In genomic region chr3:139353920-139354556, GRCh38 we compare ENCODE assay signal across 8 cellular contexts. TPM values are rescaled to one million over a fixed set of nuclear protein-coding genes. Genes with fewer than 3 reads are reported as not detected.
DNase-seq lines count a peak whose midpoint lies in the region; ATAC-seq, FAIRE-seq and TF ChIP-seq lines count a peak whose summit lies in the region.

No MANE protein-coding gene starts in this region.

- H3K9me3 ChIP-seq in Panc1 (ENCODE audit: control insufficient read depth, insufficient read depth, low read depth, low read length) (no peaks in the 10 kb centered on the region), neural progenitor cell (ENCODE audit: low read depth) (no peaks in the 10 kb centered on the region)

- no peaks in the 10 kb centered on the region for H3K9me3 Mint-ChIP-seq in neural progenitor cell
- no peaks in the 10 kb centered on the region for H3K9me3 Mint-ChIP-seq in naive thymus-derived CD8-positive, alpha-beta T cell

- H3K27me3 Mint-ChIP-seq in neural progenitor cell (ENCODE audit: insufficient read depth, low read depth), result peaks cover 2% of the 10 kb centered on the region
- no peaks in the 10 kb centered on the region for H3K27me3 Mint-ChIP-seq in naive thymus-derived CD8-positive, alpha-beta T cell

- TF ChIP-seq CTCF in D721Med (IDR thresholded peaks at IDR 0.05; ENCODE audit: insufficient read depth, missing control alignments) (peak; percentile 45), Panc1 (IDR thresholded peaks at IDR 0.05) (peak; percentile 91), neural progenitor cell (IDR thresholded peaks at IDR 0.05) (peak; percentile 72)

- BruUV-seq in Panc1 (replicated peaks; lab: Mats Ljungman, UMichigan), result no TSS peak

- CTCF ChIA-PET in Panc1 (lab: Charles Lee), result interaction anchor here (0.8 to 2.0 kb wide), 6 partner anchors 9 to 423 kb away, joined by 3 to 11 read pairs (median 4); no protein-coding TSS in a partner anchor

- DNase-seq in D721Med (ENCODE audit: insufficient read length, low spot score) (no peak), Panc1 (ENCODE audit: low read depth, low spot score) (peak; percentile 50), epithelial cell of prostate (ENCODE audit: low read depth, low spot score) (peak; percentile 5), neural progenitor cell (ENCODE audit: low spot score) (peak; percentile 64), epidermal melanocyte (ENCODE audit: insufficient read length, low spot score) (no peak)
- no peak for DNase-seq in naive thymus-derived CD8-positive, alpha-beta T cell

- peaks cover 12% of the 10 kb centered on the region for H4K20me1 ChIP-seq in neural progenitor cell (ENCODE audit: low read depth)

- no peak overlapping the region for H3K4me2 ChIP-seq in neural progenitor cell

- in situ Hi-C loops in Panc1 (cut with HindIII; ENCODE audit: low pct_unique_long_range_greater_than_20kb, low sequenced_read_pairs), result no loop called here

- no peak overlapping the region for H3K9ac ChIP-seq in neural progenitor cell

- POLR2A ChIA-PET in Panc1 (lab: Charles Lee), result interaction anchor here (0.7 to 1.0 kb wide), 2 partner anchors 9 to 36 kb away, joined by 3 read pairs; partner anchors contain the start of gene COPB2
- POLR2A ChIA-PET in naive thymus-derived CD8-positive, alpha-beta T cell (lab: Charles Lee), result interaction anchor here (1.2 kb wide), 1 partner anchor 10 kb away, joined by 3 read pairs; the partner anchor contains the start of gene MRPS22

- no peak overlapping the region for H3K27ac ChIP-seq in Panc1 (ENCODE audit: low read length)
- no peak overlapping the region for H3K27ac ChIP-seq in epithelial cell of prostate
- H3K27ac ChIP-seq in neural progenitor cell, result no peak overlapping the region

- ATAC-seq in HG03159 (IDR thresholded peaks at IDR 0.05; ENCODE audit: unreplicated experiment), result peak; percentile 56
- ATAC-seq in Panc1, result peak; percentile 94
- ATAC-seq in GM18520 (IDR thresholded peaks at IDR 0.05; ENCODE audit: unreplicated experiment), result no peak
- ATAC-seq in naive thymus-derived CD8-positive, alpha-beta T cell, result no peak

- no peak overlapping the region for H3K27ac Mint-ChIP-seq in neural progenitor cell
- peak overlapping the region in 2 of 10 donors; percentile 2 to 47 for H3K27ac Mint-ChIP-seq in naive thymus-derived CD8-positive, alpha-beta T cell

- H3K36me3 Mint-ChIP-seq in neural progenitor cell, result peaks cover 32% of the 10 kb centered on the region
- peaks cover 0 to 94% (median 7%) of the 10 kb centered on the region in 3 donors for H3K36me3 Mint-ChIP-seq in naive thymus-derived CD8-positive, alpha-beta T cell

- intact Hi-C loops in Panc1 (cut with micrococcal nuclease; ENCODE audit: unreplicated experiment), result no loop called here

- H3F3A ChIP-seq in neural progenitor cell (ENCODE audit: low read depth), result peaks cover 19% of the 10 kb centered on the region

- peaks cover 23% of the 10 kb centered on the region for H3K4me1 Mint-ChIP-seq in neural progenitor cell
- H3K4me1 Mint-ChIP-seq in naive thymus-derived CD8-positive, alpha-beta T cell, result peaks cover 0 to 7% (median 6%) of the 10 kb centered on the region in 4 donors

- no peaks in the 10 kb centered on the region for H3K4me1 ChIP-seq in Panc1 (ENCODE audit: control insufficient read depth, insufficient read depth, low read length)
- H3K4me1 ChIP-seq in neural progenitor cell, result peaks cover 9% of the 10 kb centered on the region

- H3K4me3 ChIP-seq in Panc1 (ENCODE audit: low read depth in 2 of 2, low read length in 2 of 2), result no peak overlapping the region
- no peak overlapping the region for H3K4me3 ChIP-seq in neural progenitor cell

- no peak overlapping the region for H3K4me3 Mint-ChIP-seq in neural progenitor cell
- H3K4me3 Mint-ChIP-seq in naive thymus-derived CD8-positive, alpha-beta T cell, result no peak overlapping the region

- H2AFZ ChIP-seq in neural progenitor cell (replicated peaks), result no peak overlapping the region

- no peaks in the 10 kb centered on the region for H3K79me2 ChIP-seq in neural progenitor cell (ENCODE audit: low read depth)

- peaks cover 73% of the 10 kb centered on the region for H3K36me3 ChIP-seq in Panc1 (ENCODE audit: control insufficient read depth, insufficient read depth, low read length)
- peaks cover 23% of the 10 kb centered on the region for H3K36me3 ChIP-seq in neural progenitor cell

- H3K27me3 ChIP-seq in Panc1 (ENCODE audit: control insufficient read depth, insufficient read depth, low read length) (no peaks in the 10 kb centered on the region), neural progenitor cell (no peaks in the 10 kb centered on the region)

- no peak for FAIRE-seq in D721Med (lab: Jason Lieb, UNC)

RNA-seq across cellular contexts. Expression of gene MRPS22, which starts 10.2 kb away (rescaled TPM):
- total RNA-seq in Panc1 (2021; ENCODE audit: unreplicated experiment) (61.9 TPM), neural progenitor cell (ENCODE audit: low replicate concordance) (54.3 and 85.8 TPM in 2 replicates)
- 42.7 TPM for polyA plus RNA-seq in Panc1 (2012; ENCODE audit: insufficient read length)
- total RNA-seq in naive thymus-derived CD8-positive, alpha-beta T cell, result 10 to 100 TPM; 37.2 to 41.2 TPM
- 10 to 100 TPM; 33.6 to 43.8 (median 42.1) TPM for polyA plus RNA-seq in naive thymus-derived CD8-positive, alpha-beta T cell

RNA-seq across cellular contexts. Expression of gene COPB2, which starts 35.4 kb away (rescaled TPM):
- total RNA-seq in Panc1 (2021; ENCODE audit: unreplicated experiment) (150 TPM), neural progenitor cell (ENCODE audit: low replicate concordance) (72.6 and 86.1 TPM in 2 replicates)
- 122 TPM for polyA plus RNA-seq in Panc1 (2012; ENCODE audit: insufficient read length)
- total RNA-seq in naive thymus-derived CD8-positive, alpha-beta T cell, result 10 to 100 TPM; 62.9 to 66.1 TPM
- polyA plus RNA-seq in naive thymus-derived CD8-positive, alpha-beta T cell, result 10 to 100 TPM; 40.3 to 65.2 (median 42.7) TPM

Comparison
In these comparisons a context has a peak if more than half of its experiments do, and no peak if none do; other contexts are left out.
1. DNase-seq: peak in Panc1 (single experiment), epithelial cell of prostate (single experiment) and neural progenitor cell (single experiment); none in D721Med (single experiment), naive thymus-derived CD8-positive, alpha-beta T cell (0 of 10) and epidermal melanocyte (single experiment).
2. ATAC-seq: peak in HG03159 (single experiment) and Panc1 (single experiment); none in GM18520 (single experiment) and naive thymus-derived CD8-positive, alpha-beta T cell (0 of 2).
3. Peak in every context shown above with its lines, with median percentiles within 50 percentile points of each other: CTCF ChIP-seq.